Comparison of ENCODE assay signal across 1 cellular context in genomic region chr10:46053534-46054434, GRCh38.
TF ChIP-seq lines count a peak whose summit lies in the region.

No MANE protein-coding gene starts in this region.

TF ChIP-seq in GM23338, 12 proteins besides CTCF, POLR2A, EP300 and RAD21 (continued from another document):
- TF ChIP-seq, protein P1, sequence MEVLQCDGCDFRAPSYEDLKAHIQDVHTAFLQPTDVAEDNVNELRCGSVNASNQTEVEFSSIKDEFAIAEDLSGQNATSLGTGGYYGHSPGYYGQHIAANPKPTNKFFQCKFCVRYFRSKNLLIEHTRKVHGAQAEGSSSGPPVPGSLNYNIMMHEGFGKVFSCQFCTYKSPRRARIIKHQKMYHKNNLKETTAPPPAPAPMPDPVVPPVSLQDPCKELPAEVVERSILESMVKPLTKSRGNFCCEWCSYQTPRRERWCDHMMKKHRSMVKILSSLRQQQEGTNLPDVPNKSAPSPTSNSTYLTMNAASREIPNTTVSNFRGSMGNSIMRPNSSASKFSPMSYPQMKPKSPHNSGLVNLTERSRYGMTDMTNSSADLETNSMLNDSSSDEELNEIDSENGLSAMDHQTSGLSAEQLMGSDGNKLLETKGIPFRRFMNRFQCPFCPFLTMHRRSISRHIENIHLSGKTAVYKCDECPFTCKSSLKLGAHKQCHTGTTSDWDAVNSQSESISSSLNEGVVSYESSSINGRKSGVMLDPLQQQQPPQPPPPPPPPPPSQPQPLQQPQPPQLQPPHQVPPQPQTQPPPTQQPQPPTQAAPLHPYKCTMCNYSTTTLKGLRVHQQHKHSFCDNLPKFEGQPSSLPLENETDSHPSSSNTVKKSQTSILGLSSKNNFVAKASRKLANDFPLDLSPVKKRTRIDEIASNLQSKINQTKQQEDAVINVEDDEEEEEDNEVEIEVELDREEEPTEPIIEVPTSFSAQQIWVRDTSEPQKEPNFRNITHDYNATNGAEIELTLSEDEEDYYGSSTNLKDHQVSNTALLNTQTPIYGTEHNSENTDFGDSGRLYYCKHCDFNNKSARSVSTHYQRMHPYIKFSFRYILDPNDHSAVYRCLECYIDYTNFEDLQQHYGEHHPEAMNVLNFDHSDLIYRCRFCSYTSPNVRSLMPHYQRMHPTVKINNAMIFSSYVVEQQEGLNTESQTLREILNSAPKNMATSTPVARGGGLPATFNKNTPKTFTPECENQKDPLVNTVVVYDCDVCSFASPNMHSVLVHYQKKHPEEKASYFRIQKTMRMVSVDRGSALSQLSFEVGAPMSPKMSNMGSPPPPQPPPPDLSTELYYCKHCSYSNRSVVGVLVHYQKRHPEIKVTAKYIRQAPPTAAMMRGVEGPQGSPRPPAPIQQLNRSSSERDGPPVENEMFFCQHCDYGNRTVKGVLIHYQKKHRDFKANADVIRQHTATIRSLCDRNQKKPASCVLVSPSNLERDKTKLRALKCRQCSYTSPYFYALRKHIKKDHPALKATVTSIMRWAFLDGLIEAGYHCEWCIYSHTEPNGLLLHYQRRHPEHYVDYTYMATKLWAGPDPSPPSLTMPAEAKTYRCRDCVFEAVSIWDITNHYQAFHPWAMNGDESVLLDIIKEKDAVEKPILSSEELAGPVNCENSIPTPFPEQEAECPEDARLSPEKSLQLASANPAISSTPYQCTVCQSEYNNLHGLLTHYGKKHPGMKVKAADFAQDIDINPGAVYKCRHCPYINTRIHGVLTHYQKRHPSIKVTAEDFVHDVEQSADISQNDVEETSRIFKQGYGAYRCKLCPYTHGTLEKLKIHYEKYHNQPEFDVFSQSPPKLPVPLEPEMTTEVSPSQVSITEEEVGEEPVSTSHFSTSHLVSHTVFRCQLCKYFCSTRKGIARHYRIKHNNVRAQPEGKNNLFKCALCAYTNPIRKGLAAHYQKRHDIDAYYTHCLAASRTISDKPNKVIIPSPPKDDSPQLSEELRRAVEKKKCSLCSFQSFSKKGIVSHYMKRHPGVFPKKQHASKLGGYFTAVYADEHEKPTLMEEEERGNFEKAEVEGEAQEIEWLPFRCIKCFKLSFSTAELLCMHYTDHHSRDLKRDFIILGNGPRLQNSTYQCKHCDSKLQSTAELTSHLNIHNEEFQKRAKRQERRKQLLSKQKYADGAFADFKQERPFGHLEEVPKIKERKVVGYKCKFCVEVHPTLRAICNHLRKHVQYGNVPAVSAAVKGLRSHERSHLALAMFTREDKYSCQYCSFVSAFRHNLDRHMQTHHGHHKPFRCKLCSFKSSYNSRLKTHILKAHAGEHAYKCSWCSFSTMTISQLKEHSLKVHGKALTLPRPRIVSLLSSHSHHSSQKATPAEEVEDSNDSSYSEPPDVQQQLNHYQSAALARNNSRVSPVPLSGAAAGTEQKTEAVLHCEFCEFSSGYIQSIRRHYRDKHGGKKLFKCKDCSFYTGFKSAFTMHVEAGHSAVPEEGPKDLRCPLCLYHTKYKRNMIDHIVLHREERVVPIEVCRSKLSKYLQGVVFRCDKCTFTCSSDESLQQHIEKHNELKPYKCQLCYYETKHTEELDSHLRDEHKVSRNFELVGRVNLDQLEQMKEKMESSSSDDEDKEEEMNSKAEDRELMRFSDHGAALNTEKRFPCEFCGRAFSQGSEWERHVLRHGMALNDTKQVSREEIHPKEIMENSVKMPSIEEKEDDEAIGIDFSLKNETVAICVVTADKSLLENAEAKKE (CRISPR knock-in tag; IDR thresholded peaks at IDR 0.05): no peak
- TF ChIP-seq, protein P2, sequence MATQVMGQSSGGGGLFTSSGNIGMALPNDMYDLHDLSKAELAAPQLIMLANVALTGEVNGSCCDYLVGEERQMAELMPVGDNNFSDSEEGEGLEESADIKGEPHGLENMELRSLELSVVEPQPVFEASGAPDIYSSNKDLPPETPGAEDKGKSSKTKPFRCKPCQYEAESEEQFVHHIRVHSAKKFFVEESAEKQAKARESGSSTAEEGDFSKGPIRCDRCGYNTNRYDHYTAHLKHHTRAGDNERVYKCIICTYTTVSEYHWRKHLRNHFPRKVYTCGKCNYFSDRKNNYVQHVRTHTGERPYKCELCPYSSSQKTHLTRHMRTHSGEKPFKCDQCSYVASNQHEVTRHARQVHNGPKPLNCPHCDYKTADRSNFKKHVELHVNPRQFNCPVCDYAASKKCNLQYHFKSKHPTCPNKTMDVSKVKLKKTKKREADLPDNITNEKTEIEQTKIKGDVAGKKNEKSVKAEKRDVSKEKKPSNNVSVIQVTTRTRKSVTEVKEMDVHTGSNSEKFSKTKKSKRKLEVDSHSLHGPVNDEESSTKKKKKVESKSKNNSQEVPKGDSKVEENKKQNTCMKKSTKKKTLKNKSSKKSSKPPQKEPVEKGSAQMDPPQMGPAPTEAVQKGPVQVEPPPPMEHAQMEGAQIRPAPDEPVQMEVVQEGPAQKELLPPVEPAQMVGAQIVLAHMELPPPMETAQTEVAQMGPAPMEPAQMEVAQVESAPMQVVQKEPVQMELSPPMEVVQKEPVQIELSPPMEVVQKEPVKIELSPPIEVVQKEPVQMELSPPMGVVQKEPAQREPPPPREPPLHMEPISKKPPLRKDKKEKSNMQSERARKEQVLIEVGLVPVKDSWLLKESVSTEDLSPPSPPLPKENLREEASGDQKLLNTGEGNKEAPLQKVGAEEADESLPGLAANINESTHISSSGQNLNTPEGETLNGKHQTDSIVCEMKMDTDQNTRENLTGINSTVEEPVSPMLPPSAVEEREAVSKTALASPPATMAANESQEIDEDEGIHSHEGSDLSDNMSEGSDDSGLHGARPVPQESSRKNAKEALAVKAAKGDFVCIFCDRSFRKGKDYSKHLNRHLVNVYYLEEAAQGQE (IDR thresholded peaks at IDR 0.05; ENCODE audit: unreplicated experiment): no peak
- no peak for TF ChIP-seq ZNF114 (CRISPR knock-in tag; IDR thresholded peaks at IDR 0.05)
- no peak for TF ChIP-seq POLR2AphosphoS5 (IDR thresholded peaks at IDR 0.05; ENCODE audit: low read depth)
- no peak for TF ChIP-seq NANOG (IDR thresholded peaks at IDR 0.05; ENCODE audit: borderline replicate concordance)
- TF ChIP-seq, protein P3, sequence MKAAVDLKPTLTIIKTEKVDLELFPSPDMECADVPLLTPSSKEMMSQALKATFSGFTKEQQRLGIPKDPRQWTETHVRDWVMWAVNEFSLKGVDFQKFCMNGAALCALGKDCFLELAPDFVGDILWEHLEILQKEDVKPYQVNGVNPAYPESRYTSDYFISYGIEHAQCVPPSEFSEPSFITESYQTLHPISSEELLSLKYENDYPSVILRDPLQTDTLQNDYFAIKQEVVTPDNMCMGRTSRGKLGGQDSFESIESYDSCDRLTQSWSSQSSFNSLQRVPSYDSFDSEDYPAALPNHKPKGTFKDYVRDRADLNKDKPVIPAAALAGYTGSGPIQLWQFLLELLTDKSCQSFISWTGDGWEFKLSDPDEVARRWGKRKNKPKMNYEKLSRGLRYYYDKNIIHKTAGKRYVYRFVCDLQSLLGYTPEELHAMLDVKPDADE (IDR thresholded peaks at IDR 0.05): no peak
- TF ChIP-seq ZNF331 (CRISPR knock-in tag; IDR thresholded peaks at IDR 0.05; ENCODE audit: low read depth): no peak
- no peak for TF ChIP-seq STAT1 (IDR thresholded peaks at IDR 0.05; ENCODE audit: unreplicated experiment)
